In genomic region chrX:17939724-17940123, GRCh38 we compare ENCODE assay signal across 19 cellular contexts.
"Had no signal": no experiment of that assay in that cellular context is flagged by ENCODE, and none has a peak within 500 bp of the region (broad histone marks: within the 10 kb centered on the region; RNA-seq: fewer than 3 reads in every experiment).

No MANE protein-coding gene starts in this region.

- DNase-seq: activated CD4-positive, alpha-beta T cell treated with anti-CD3 and anti-CD28 coated beads for 1 hour; activated CD8-positive, alpha-beta memory T cell treated with anti-CD3 and anti-CD28 coated beads, Interleukin-2, amount 50 U/mL, for 48 hours; activated naive CD4-positive, alpha-beta T cell; activated T-cell treated with anti-CD3 and anti-CD28 coated beads, Interleukin-2, amount 50 U/mL, for 4 hours; adrenal gland; effector memory CD4-positive, alpha-beta T cell; immature natural killer cell; lower lobe of right lung; naive thymus-derived CD4-positive, alpha-beta T cell; psoas muscle; spleen; stimulated activated CD4-positive, alpha-beta T cell treated with anti-CD3 and anti-CD28 coated beads, Interleukin-4, amount 100 ng/mL, for 1 hour; stimulated activated naive CD4-positive, alpha-beta T cell; T-helper 1 cell had no signal

- H3K9me3 ChIP-seq: adrenal gland, breast epithelium, lower lobe of right lung, right atrium auricular region, spleen, thoracic aorta had no signal

- H3K4me3 ChIP-seq: adrenal gland, breast epithelium, lower lobe of right lung, psoas muscle, right atrium auricular region, spleen, thoracic aorta had no signal

- H3K4me1 ChIP-seq: adrenal gland, breast epithelium, lower lobe of right lung, psoas muscle, right atrium auricular region, spleen had no signal

- H3K27me3 ChIP-seq: adrenal gland, right atrium auricular region had no signal

- ATAC-seq: activated T-cell treated with anti-CD3 and anti-CD28 coated beads, Interleukin-2, amount 50 U/mL, for 4 hours; left lobe of liver; lower lobe of right lung; naive thymus-derived CD4-positive, alpha-beta T cell had no signal

- H3K27ac ChIP-seq: adrenal gland, breast epithelium, epithelial cell of prostate, lower lobe of right lung, psoas muscle, right atrium auricular region, spleen, thoracic aorta had no signal

- H3K36me3 ChIP-seq: adrenal gland, breast epithelium, lower lobe of right lung, right atrium auricular region, spleen, thoracic aorta had no signal
